8 cellular contexts compared by ENCODE assay signal in the genomic region with DNA sequence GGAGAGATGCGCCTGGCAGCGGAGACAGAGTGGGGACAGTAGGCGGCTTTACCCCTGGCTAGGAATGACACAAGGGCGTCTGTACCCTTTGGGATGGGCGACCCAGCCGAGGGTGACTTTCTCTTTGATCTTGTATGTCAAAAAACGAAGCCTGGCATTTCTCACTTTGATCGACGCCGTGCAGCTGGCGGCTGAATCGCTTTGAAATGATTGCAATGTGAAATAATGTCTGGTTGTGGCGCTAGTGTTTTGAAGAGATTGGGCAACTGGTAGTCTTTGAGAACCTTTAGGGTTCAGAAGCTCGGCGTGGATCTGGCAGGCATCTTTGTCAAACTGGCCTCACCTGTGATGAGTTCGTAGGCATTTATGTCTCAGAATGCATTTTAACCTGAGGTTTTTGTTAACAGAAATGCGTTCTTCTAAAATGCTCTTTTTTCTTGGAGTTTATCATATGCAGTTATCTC. TPM values are rescaled to one million over a fixed set of nuclear protein-coding genes. Genes with fewer than 3 reads are reported as not detected.
DNase-seq lines count a peak whose midpoint lies in the region; ATAC-seq and TF ChIP-seq lines count a peak whose summit lies in the region.

No MANE protein-coding gene starts in this region.

- H3K4me1 ChIP-seq in A673 (ENCODE audit: insufficient read depth, low read length, poor library complexity, severe bottlenecking) (peaks cover 19% of the 10 kb centered on the region), breast epithelium (peaks cover 4 to 5% of the 10 kb centered on the region in 2 donors)

- CTCF ChIA-PET in A673 (lab: Charles Lee): interaction anchor here (0.6 to 1.6 kb wide), 8 partner anchors 9 to 598 kb away, joined by 3 to 10 read pairs (median 5); a partner anchor contains a TSS

- TF ChIP-seq CTCF in A673 (conservative IDR thresholded peaks at IDR 0.05; ENCODE audit: low read depth, low read length) (no peak), breast epithelium (IDR thresholded peaks at IDR 0.05) (no peak)

- no TSS peak for BruUV-seq in A673 (replicated peaks; lab: Mats Ljungman, UMichigan)

- POLR2A ChIA-PET in A673 (lab: Charles Lee; ENCODE audit: low non-redundant PET): no interaction called here

- no peaks in the 10 kb centered on the region for H3K9me3 ChIP-seq in A673 (ENCODE audit: low read depth, low read length, poor library complexity, severe bottlenecking)
- H3K9me3 ChIP-seq in breast epithelium: no peaks in the 10 kb centered on the region

- TF ChIP-seq POLR2A in breast epithelium (IDR thresholded peaks at IDR 0.05): no peak

- H3K4me3 ChIP-seq in A673 (ENCODE audit: low read depth, low read length, poor library complexity, severe bottlenecking): peak overlapping the region; percentile 83
- H3K4me3 ChIP-seq in GM08714 (ENCODE audit: low read length): peak overlapping the region; percentile 90
- peak overlapping the region; percentile 73 to 91 (median 91) for H3K4me3 ChIP-seq in breast epithelium

- intact Hi-C loops in A673 (cut with micrococcal nuclease; ENCODE audit: unreplicated experiment): no loop called here
- intact Hi-C loops in breast epithelium (cut with DNase I; ENCODE audit: low total_unique reads): no loop called here
- intact Hi-C loops in posterior vena cava (cut with DNase I): no loop called here

- peak; percentile 6 for ATAC-seq in HG03280 (IDR thresholded peaks at IDR 0.05; ENCODE audit: unreplicated experiment)

- peak overlapping the region; percentile 99 for H3K27ac ChIP-seq in A673 (ENCODE audit: low read depth, low read length, poor library complexity, severe bottlenecking)
- H3K27ac ChIP-seq in breast epithelium: peak overlapping the region; percentile 94 to 99

- H3K27me3 ChIP-seq in A673 (replicated peaks; ENCODE audit: insufficient read depth, low read depth, low read length, poor library complexity): no peaks in the 10 kb centered on the region
- no peaks in the 10 kb centered on the region for H3K27me3 ChIP-seq in breast epithelium

- H3K36me3 ChIP-seq in A673 (ENCODE audit: insufficient read depth, low read length, poor library complexity, severe bottlenecking) (no peaks in the 10 kb centered on the region), breast epithelium (no peaks in the 10 kb centered on the region)

- peak; percentile 68 for DNase-seq in A673 (ENCODE audit: low spot score)
- peak; percentile 15 for DNase-seq in RPMI7951 (ENCODE audit: low read depth)
- peak in 1 of 2 donors; percentile 21 for DNase-seq in breast epithelium (ENCODE audit: low spot score in 2 of 2)
- DNase-seq in kidney glomerular epithelial cell (lab: John Stamatoyannopoulos, UW): peak; percentile 25
- peak; percentile 25 to 36 for DNase-seq in stimulated activated CD4-positive, alpha-beta T cell treated with anti-CD3 and anti-CD28 coated beads, Interleukin-4, amount 100 ng/mL, for 4 hours
- no peak for DNase-seq in posterior vena cava (ENCODE audit: low spot score)

RNA-seq across cellular contexts. Expression of a gene that starts 1.0 kb away (rescaled TPM):
- total RNA-seq in A673 (2021) (37.9 and 42.3 TPM in 2 replicates), breast epithelium (10 to 100 TPM; 22.2 to 32.2 (median 27.2) TPM), posterior vena cava (10 to 100 TPM; 24.2 to 25.9 TPM)
- total RNA-seq in RPMI7951 (2014; rRNA removed; shearing (Covaris generic)): 19.8 and 24.6 TPM in 2 replicates
